24 cellular contexts compared by ENCODE assay signal in genomic region chr6:24324617-24325016, GRCh38. TPM values are rescaled to one million over a fixed set of nuclear protein-coding genes. Genes with fewer than 3 reads are reported as not detected.
"Had no signal": no experiment of that assay in that cellular context is flagged by ENCODE, and none has a peak within 500 bp of the region (broad histone marks: within the 10 kb centered on the region; RNA-seq: fewer than 3 reads in every experiment).

No MANE protein-coding gene starts in this region.

- H3K4me1 ChIP-seq: gastroesophageal sphincter, suprapubic skin, tibial artery, upper lobe of right lung, vagina had no signal

- H3K36me3 ChIP-seq: gastroesophageal sphincter, suprapubic skin, tibial artery, upper lobe of right lung, vagina had no signal

- DNase-seq: effector CD8-positive, alpha-beta T cell; glutamatergic neuron; immature natural killer cell; left cardiac atrium; left ventricle myocardium superior; mucosa of descending colon; naive thymus-derived CD8-positive, alpha-beta T cell; stimulated activated CD4-positive, alpha-beta T cell treated with anti-CD3 and anti-CD28 coated beads, Interleukin-4, amount 100 ng/mL, for 1 hour; stimulated activated CD8-positive, alpha-beta memory T cell treated with anti-CD3 and anti-CD28 coated beads, Interleukin-4, amount 100 ng/mL, for 48 hours; stimulated activated naive CD8-positive, alpha-beta T cell treated with anti-CD3 and anti-CD28 coated beads, Interleukin-15, Interleukin-2, amounts not matched to agents 100 U/mL and 50 U/mL, for 24 hours; tibial artery; upper lobe of right lung had no signal

- H3K4me3 ChIP-seq: coronary artery, gastroesophageal sphincter, lung, mucosa of descending colon, suprapubic skin, tibial artery, upper lobe of right lung, vagina had no signal

- ATAC-seq: gastroesophageal sphincter; left cardiac atrium; left ventricle myocardium superior; mucosa of descending colon; naive thymus-derived CD8-positive, alpha-beta T cell; stimulated activated effector memory CD8-positive, alpha-beta T cell treated with anti-CD3 and anti-CD28 coated beads, Interleukin-12 subunit alpha, Interleukin-12 subunit beta, amount 100 ng/mL, for 72 hours; stimulated activated naive CD8-positive, alpha-beta T cell treated with anti-CD3 and anti-CD28 coated beads, Interleukin-15, Interleukin-2, amounts not matched to agents 100 U/mL and 50 U/mL, for 24 hours; upper lobe of right lung had no signal

- H3K27ac ChIP-seq: coronary artery, gastroesophageal sphincter, suprapubic skin, tibial artery, upper lobe of right lung, vagina had no signal

- H3K9me3 Mint-ChIP-seq: naive thymus-derived CD8-positive, alpha-beta T cell; neural crest cell; stimulated activated effector memory CD8-positive, alpha-beta T cell treated with anti-CD3 and anti-CD28 coated beads, Interleukin-12 subunit alpha, Interleukin-12 subunit beta, amount 100 ng/mL, for 72 hours had no signal

- H3K36me3 Mint-ChIP-seq: immature natural killer cell; naive thymus-derived CD8-positive, alpha-beta T cell; stimulated activated effector memory CD8-positive, alpha-beta T cell treated with anti-CD3 and anti-CD28 coated beads, Interleukin-12 subunit alpha, Interleukin-12 subunit beta, amount 100 ng/mL, for 72 hours had no signal

- H3K4me1 Mint-ChIP-seq: immature natural killer cell; naive thymus-derived CD8-positive, alpha-beta T cell; stimulated activated effector memory CD8-positive, alpha-beta T cell treated with anti-CD3 and anti-CD28 coated beads, Interleukin-12 subunit alpha, Interleukin-12 subunit beta, amount 100 ng/mL, for 72 hours had no signal

- H3K9me3 ChIP-seq: gastroesophageal sphincter, mucosa of descending colon, suprapubic skin, tibial artery, upper lobe of right lung, vagina had no signal

- H3K4me3 Mint-ChIP-seq: immature natural killer cell; naive thymus-derived CD8-positive, alpha-beta T cell; neural crest cell; stimulated activated effector memory CD8-positive, alpha-beta T cell treated with anti-CD3 and anti-CD28 coated beads, Interleukin-12 subunit alpha, Interleukin-12 subunit beta, amount 100 ng/mL, for 72 hours had no signal

- H3K27ac Mint-ChIP-seq: immature natural killer cell; naive thymus-derived CD8-positive, alpha-beta T cell; stimulated activated effector memory CD8-positive, alpha-beta T cell treated with anti-CD3 and anti-CD28 coated beads, Interleukin-12 subunit alpha, Interleukin-12 subunit beta, amount 100 ng/mL, for 72 hours had no signal

- H3K27me3 ChIP-seq: suprapubic skin, upper lobe of right lung, vagina had no signal

- FAIRE-seq: keratinocyte had no signal

RNA-seq across cellular contexts. Expression of gene DCDC2, which starts 33.2 kb away (rescaled TPM):
- total RNA-seq: dermis microvascular lymphatic vessel endothelial cell; fibroblast of lung; left ventricle myocardium superior; mesenteric fat pad; naive thymus-derived CD8-positive, alpha-beta T cell; posterior vena cava; vagina had no signal
- polyA plus RNA-seq: immature natural killer cell; naive thymus-derived CD8-positive, alpha-beta T cell had no signal
